ENCODE assay signal across 8 cellular contexts in the genomic region with DNA sequence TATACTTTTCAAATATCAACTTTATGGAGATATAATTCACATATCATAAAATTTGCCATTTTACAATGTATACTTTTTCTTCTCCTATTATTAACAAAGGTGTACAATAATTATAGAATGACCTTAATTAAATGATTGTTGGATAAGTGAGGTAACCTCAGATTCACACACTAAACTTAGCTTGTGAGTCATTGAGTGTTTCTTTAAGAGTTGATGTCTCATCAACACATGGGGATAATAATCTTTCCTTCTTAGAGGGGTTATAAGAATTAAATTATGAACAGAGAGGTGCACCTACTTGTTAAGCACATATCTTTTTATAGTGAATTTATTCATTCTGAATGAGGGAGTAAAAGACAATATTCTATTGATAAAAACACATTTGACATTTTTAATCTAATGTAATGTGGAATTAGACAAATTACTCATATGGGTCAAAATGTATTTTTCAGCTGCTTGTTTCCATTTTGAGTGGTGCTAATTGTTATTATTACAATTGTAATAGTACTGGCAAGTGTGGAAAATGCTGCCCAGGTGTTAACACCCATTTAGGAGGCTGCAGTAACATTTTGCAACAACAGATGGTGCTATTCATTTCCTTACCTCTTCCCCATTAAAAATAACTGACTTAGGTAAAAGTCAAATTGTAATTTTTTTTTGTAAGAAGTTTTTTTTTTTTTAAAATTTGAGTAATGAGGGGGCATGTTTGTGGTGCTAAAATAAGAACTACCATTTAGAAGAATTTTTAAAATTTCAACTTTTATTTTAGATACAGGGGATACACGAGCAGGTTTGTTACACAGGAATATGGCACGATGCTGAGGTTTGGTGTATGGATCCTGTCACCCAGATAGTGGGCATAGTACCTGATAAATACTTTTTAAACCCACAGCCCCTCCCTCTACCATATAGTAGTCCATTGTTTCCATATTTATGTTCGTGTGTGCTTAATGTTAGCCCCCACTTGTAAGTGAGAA. TPM values are rescaled to one million over a fixed set of nuclear protein-coding genes. Genes with fewer than 3 reads are reported as not detected.
DNase-seq lines count a peak whose midpoint lies in the region; ATAC-seq and TF ChIP-seq lines count a peak whose summit lies in the region.

No MANE protein-coding gene starts in this region.

- DNase-seq in cardiac muscle cell (ENCODE audit: low read depth in 1 of 2, low spot score in 1 of 2) (peak; percentile 28 to 40), right cardiac atrium (no peak), HL-60 (ENCODE audit: low read depth in 1 of 2, low spot score in 1 of 2) (peak in 1 of 2 experiments; percentile 13), left lobe of liver (ENCODE audit: low spot score) (no peak), sigmoid colon (no peak), KG1 (lab: John Stamatoyannopoulos, UW) (no peak)
- peak; percentile 24 for DNase-seq in activated CD8-positive, alpha-beta T cell treated with anti-CD3 and anti-CD28 coated beads, Interleukin-2, amount 10 ng/mL, durations not matched to agents 7 days and 5 days

- TF ChIP-seq CTCF in cardiac muscle cell (IDR thresholded peaks at IDR 0.05; ENCODE audit: low read depth, low read length) (peak; percentile 76), HL-60 (IDR thresholded peaks at IDR 0.05; ENCODE audit: insufficient read depth, low read length) (peak; percentile 69), sigmoid colon (IDR thresholded peaks at IDR 0.05) (peak in 2 of 4 experiments; percentile 19 to 44)

- H3K27ac ChIP-seq in cardiac muscle cell (no peak overlapping the region), right cardiac atrium (ENCODE audit: low read length) (no peak overlapping the region), HL-60 (replicated peaks) (no peak overlapping the region), sigmoid colon (no peak overlapping the region)

- H3K9me3 Mint-ChIP-seq in activated CD8-positive, alpha-beta T cell treated with anti-CD3 and anti-CD28 coated beads, Interleukin-2, amount 10 ng/mL, durations not matched to agents 7 days and 5 days (ENCODE audit: insufficient read depth): no peaks in the 10 kb centered on the region
- no peaks in the 10 kb centered on the region for H3K9me3 Mint-ChIP-seq in activated T-helper 17 cell treated with anti-CD3 and anti-CD28 coated beads, Interleukin-2, amount 50 U/mL, for 72 hours

- CTCF ChIA-PET in activated CD8-positive, alpha-beta T cell treated with anti-CD3 and anti-CD28 coated beads, Interleukin-2, amount 10 ng/mL, durations not matched to agents 7 days and 5 days (lab: Charles Lee): interaction anchor here (1.0 to 1.8 kb wide), 6 partner anchors 8 to 425 kb away, joined by 3 to 7 read pairs (median 4); no protein-coding TSS in a partner anchor

- H3K4me1 Mint-ChIP-seq in activated CD8-positive, alpha-beta T cell treated with anti-CD3 and anti-CD28 coated beads, Interleukin-2, amount 10 ng/mL, durations not matched to agents 7 days and 5 days (ENCODE audit: low read depth): no peaks in the 10 kb centered on the region
- no peaks in the 10 kb centered on the region for H3K4me1 Mint-ChIP-seq in activated T-helper 17 cell treated with anti-CD3 and anti-CD28 coated beads, Interleukin-2, amount 50 U/mL, for 72 hours

- no peaks in the 10 kb centered on the region for H3K4me1 ChIP-seq in cardiac muscle cell (ENCODE audit: low read depth)
- H3K4me1 ChIP-seq in right cardiac atrium (ENCODE audit: control insufficient read depth, insufficient read depth, low read length): no peaks in the 10 kb centered on the region
- H3K4me1 ChIP-seq in sigmoid colon: no peaks in the 10 kb centered on the region

- H3K4me3 ChIP-seq in cardiac muscle cell: no peak overlapping the region
- H3K4me3 ChIP-seq in right cardiac atrium (ENCODE audit: low read length): no peak overlapping the region
- no peak overlapping the region for H3K4me3 ChIP-seq in HL-60 (replicated peaks; ENCODE audit: insufficient read depth, low read length)
- H3K4me3 ChIP-seq in sigmoid colon: no peak overlapping the region

- no peak overlapping the region for H3K4me3 Mint-ChIP-seq in activated CD8-positive, alpha-beta T cell treated with anti-CD3 and anti-CD28 coated beads, Interleukin-2, amount 10 ng/mL, durations not matched to agents 7 days and 5 days
- no peak overlapping the region for H3K4me3 Mint-ChIP-seq in activated T-helper 17 cell treated with anti-CD3 and anti-CD28 coated beads, Interleukin-2, amount 50 U/mL, for 72 hours

- POLR2A ChIA-PET in activated CD8-positive, alpha-beta T cell treated with anti-CD3 and anti-CD28 coated beads, Interleukin-2, amount 10 ng/mL, durations not matched to agents 7 days and 5 days (lab: Charles Lee): no interaction called here

- no peaks in the 10 kb centered on the region for H3K36me3 Mint-ChIP-seq in activated CD8-positive, alpha-beta T cell treated with anti-CD3 and anti-CD28 coated beads, Interleukin-2, amount 10 ng/mL, durations not matched to agents 7 days and 5 days (ENCODE audit: low read depth)
- no peaks in the 10 kb centered on the region for H3K36me3 Mint-ChIP-seq in activated T-helper 17 cell treated with anti-CD3 and anti-CD28 coated beads, Interleukin-2, amount 50 U/mL, for 72 hours (ENCODE audit: low read depth)

- H3K27me3 ChIP-seq in cardiac muscle cell (no peaks in the 10 kb centered on the region), right cardiac atrium (ENCODE audit: control insufficient read depth, insufficient read depth) (no peaks in the 10 kb centered on the region), HL-60 (ENCODE audit: insufficient read depth, poor library complexity, severe bottlenecking) (no peaks in the 10 kb centered on the region), sigmoid colon (no peaks in the 10 kb centered on the region)

- WGBS in right cardiac atrium: 88% methylated on average over 3 of the region's 3 CpGs
- WGBS in sigmoid colon, 2 donors: 93% methylated on average over 3 of the region's 3 CpGs

- ATAC-seq in right cardiac atrium (no peak), left lobe of liver (peak; percentile 77)
- ATAC-seq in activated CD8-positive, alpha-beta T cell treated with anti-CD3 and anti-CD28 coated beads, Interleukin-2, amount 10 ng/mL, durations not matched to agents 7 days and 5 days: no peak
- no peak for ATAC-seq in activated T-helper 17 cell treated with anti-CD3 and anti-CD28 coated beads, Interleukin-2, amount 50 U/mL, for 72 hours (replicated peaks)

- no peaks in the 10 kb centered on the region for H3K9me3 ChIP-seq in cardiac muscle cell (ENCODE audit: low read depth)
- no peaks in the 10 kb centered on the region for H3K9me3 ChIP-seq in right cardiac atrium (ENCODE audit: control insufficient read depth, low read length)
- no peaks in the 10 kb centered on the region for H3K9me3 ChIP-seq in sigmoid colon

- H3K27ac Mint-ChIP-seq in activated CD8-positive, alpha-beta T cell treated with anti-CD3 and anti-CD28 coated beads, Interleukin-2, amount 10 ng/mL, durations not matched to agents 7 days and 5 days: no peak overlapping the region
- H3K27ac Mint-ChIP-seq in activated T-helper 17 cell treated with anti-CD3 and anti-CD28 coated beads, Interleukin-2, amount 50 U/mL, for 72 hours: no peak overlapping the region

- H3K36me3 ChIP-seq in cardiac muscle cell: no peaks in the 10 kb centered on the region
- no peaks in the 10 kb centered on the region for H3K36me3 ChIP-seq in sigmoid colon

- intact Hi-C loops in right cardiac atrium (cut with DNase I) (no loop called here), sigmoid colon (cut with DNase I) (no loop called here)

- no peak for TF ChIP-seq POLR2A in sigmoid colon (IDR thresholded peaks at IDR 0.05)

- H3K27me3 Mint-ChIP-seq in activated CD8-positive, alpha-beta T cell treated with anti-CD3 and anti-CD28 coated beads, Interleukin-2, amount 10 ng/mL, durations not matched to agents 7 days and 5 days (ENCODE audit: low read depth): no peaks in the 10 kb centered on the region
- H3K27me3 Mint-ChIP-seq in activated T-helper 17 cell treated with anti-CD3 and anti-CD28 coated beads, Interleukin-2, amount 50 U/mL, for 72 hours: no peaks in the 10 kb centered on the region

- TF ChIP-seq EP300 in sigmoid colon (IDR thresholded peaks at IDR 0.05): no peak

RNA-seq across cellular contexts. Expression of a gene that starts 32.1 kb away (rescaled TPM):
- total RNA-seq in cardiac muscle cell (not detected in 2 replicates), right cardiac atrium (not detected), left lobe of liver (not detected), sigmoid colon (not detected)
- polyA plus RNA-seq in cardiac muscle cell (not detected in 2 replicates), right cardiac atrium (not detected), sigmoid colon (not detected)
- total RNA-seq in activated CD8-positive, alpha-beta T cell treated with anti-CD3 and anti-CD28 coated beads, Interleukin-2, amount 10 ng/mL, durations not matched to agents 7 days and 5 days: not detected
- total RNA-seq in activated T-helper 17 cell treated with anti-CD3 and anti-CD28 coated beads, Interleukin-2, amount 50 U/mL, for 72 hours: not detected

Comparison
In these comparisons a context has a peak if more than half of its experiments do, and no peak if none do; other contexts are left out.
1. DNase-seq: peak in cardiac muscle cell (2 of 2) and activated CD8-positive, alpha-beta T cell treated with anti-CD3 and anti-CD28 coated beads, Interleukin-2, amount 10 ng/mL, durations not matched to agents 7 days and 5 days (single experiment); none in right cardiac atrium (0 of 3), left lobe of liver (single experiment), sigmoid colon (single experiment) and KG1 (single experiment).